1 cellular context compared by ENCODE assay signal in the genomic region with DNA sequence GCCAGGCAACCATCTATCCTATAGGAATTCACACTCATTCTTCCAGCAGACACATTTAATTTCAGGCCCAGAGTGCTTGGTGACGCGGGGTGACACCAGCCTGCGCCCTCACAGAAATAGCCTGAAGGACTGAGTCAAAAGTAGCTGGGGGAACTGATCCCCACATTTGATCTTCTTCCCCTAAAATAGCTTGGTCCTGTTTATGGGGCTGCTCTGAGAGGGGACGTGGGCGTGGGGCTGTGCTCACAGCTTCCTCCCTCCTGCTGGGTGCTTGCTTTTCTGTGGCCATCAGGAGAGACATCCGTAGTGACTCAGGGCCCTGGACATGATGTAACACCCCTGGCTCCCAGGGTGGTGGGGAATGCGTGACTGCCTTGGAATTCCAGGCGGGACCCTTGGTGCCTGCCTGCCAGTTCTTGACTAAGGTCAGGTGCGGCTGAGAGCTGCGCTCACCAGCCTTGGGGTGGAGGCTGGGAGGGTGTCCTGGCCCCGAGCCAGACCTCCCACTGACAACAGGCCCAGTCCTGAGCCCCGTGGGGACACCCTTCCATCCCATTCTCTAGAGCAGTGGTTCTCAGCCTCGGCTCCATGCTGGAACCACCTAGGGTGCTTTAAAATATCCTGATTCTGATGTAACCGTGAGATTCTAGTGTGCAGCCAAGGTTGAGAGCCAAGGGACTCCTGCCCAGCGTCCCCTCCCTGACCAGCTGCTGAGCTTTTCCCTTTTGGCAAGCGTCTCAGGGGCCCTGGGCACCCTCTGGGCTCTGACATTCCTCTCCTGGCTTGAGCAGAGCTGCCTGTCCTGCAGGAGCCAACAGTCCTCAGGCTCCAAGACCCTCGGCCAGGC.
TF ChIP-seq lines count a peak whose summit lies in the region.

No MANE protein-coding gene starts in this region.

TF ChIP-seq in HEK293, 187 proteins besides CTCF, POLR2A, EP300 and RAD21 (continued from another document and continues in another):
- TF ChIP-seq, protein P1, sequence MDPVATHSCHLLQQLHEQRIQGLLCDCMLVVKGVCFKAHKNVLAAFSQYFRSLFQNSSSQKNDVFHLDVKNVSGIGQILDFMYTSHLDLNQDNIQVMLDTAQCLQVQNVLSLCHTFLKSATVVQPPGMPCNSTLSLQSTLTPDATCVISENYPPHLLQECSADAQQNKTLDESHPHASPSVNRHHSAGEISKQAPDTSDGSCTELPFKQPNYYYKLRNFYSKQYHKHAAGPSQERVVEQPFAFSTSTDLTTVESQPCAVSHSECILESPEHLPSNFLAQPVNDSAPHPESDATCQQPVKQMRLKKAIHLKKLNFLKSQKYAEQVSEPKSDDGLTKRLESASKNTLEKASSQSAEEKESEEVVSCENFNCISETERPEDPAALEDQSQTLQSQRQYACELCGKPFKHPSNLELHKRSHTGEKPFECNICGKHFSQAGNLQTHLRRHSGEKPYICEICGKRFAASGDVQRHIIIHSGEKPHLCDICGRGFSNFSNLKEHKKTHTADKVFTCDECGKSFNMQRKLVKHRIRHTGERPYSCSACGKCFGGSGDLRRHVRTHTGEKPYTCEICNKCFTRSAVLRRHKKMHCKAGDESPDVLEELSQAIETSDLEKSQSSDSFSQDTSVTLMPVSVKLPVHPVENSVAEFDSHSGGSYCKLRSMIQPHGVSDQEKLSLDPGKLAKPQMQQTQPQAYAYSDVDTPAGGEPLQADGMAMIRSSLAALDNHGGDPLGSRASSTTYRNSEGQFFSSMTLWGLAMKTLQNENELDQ (tag by site-specific recombination; IDR thresholded peaks at IDR 0.05; ENCODE audit: low read depth), result no peak
- TF ChIP-seq, protein P2, sequence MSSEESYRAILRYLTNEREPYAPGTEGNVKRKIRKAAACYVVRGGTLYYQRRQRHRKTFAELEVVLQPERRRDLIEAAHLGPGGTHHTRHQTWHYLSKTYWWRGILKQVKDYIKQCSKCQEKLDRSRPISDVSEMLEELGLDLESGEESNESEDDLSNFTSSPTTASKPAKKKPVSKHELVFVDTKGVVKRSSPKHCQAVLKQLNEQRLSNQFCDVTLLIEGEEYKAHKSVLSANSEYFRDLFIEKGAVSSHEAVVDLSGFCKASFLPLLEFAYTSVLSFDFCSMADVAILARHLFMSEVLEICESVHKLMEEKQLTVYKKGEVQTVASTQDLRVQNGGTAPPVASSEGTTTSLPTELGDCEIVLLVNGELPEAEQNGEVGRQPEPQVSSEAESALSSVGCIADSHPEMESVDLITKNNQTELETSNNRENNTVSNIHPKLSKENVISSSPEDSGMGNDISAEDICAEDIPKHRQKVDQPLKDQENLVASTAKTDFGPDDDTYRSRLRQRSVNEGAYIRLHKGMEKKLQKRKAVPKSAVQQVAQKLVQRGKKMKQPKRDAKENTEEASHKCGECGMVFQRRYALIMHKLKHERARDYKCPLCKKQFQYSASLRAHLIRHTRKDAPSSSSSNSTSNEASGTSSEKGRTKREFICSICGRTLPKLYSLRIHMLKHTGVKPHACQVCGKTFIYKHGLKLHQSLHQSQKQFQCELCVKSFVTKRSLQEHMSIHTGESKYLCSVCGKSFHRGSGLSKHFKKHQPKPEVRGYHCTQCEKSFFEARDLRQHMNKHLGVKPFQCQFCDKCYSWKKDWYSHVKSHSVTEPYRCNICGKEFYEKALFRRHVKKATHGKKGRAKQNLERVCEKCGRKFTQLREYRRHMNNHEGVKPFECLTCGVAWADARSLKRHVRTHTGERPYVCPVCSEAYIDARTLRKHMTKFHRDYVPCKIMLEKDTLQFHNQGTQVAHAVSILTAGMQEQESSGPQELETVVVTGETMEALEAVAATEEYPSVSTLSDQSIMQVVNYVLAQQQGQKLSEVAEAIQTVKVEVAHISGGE (tag by site-specific recombination; conservative IDR thresholded peaks at IDR 0.05; ENCODE audit: low read depth), result 0 out of 2 replicates have a peak, but pooled peaks have one; percentile 23
- TF ChIP-seq ZNF341 (tag by site-specific recombination; IDR thresholded peaks at IDR 0.05; ENCODE audit: low read depth), result peak; percentile 88
- TF ChIP-seq ZBTB48 (tag by site-specific recombination; IDR thresholded peaks at IDR 0.05), result peak; percentile 78
- TF ChIP-seq ZNF10 (tag by site-specific recombination; IDR thresholded peaks at IDR 0.05), result 0 out of 2 replicates have a peak, but pooled peaks have one; percentile 45
- no peak for TF ChIP-seq ZNF16 (tag by site-specific recombination; IDR thresholded peaks at IDR 0.05; ENCODE audit: low read depth)
- no peak for TF ChIP-seq ZNF121 (tag by site-specific recombination; IDR thresholded peaks at IDR 0.05)
- TF ChIP-seq EGR2 (tag by site-specific recombination; IDR thresholded peaks at IDR 0.05; ENCODE audit: low read depth), result peak; percentile 69
- TF ChIP-seq ZNF169 (tag by site-specific recombination; IDR thresholded peaks at IDR 0.05), result no peak
- peak; percentile 97 for TF ChIP-seq ZNF629 (tag by site-specific recombination; IDR thresholded peaks at IDR 0.05)
- peak; percentile 92 for TF ChIP-seq ZFHX2 (tag by site-specific recombination; conservative IDR thresholded peaks at IDR 0.05)
- no peak for TF ChIP-seq ZNF658 (tag by site-specific recombination; IDR thresholded peaks at IDR 0.05)
- TF ChIP-seq ZNF24 (tag by site-specific recombination; IDR thresholded peaks at IDR 0.05), result peak; percentile 94
- TF ChIP-seq, protein P3, sequence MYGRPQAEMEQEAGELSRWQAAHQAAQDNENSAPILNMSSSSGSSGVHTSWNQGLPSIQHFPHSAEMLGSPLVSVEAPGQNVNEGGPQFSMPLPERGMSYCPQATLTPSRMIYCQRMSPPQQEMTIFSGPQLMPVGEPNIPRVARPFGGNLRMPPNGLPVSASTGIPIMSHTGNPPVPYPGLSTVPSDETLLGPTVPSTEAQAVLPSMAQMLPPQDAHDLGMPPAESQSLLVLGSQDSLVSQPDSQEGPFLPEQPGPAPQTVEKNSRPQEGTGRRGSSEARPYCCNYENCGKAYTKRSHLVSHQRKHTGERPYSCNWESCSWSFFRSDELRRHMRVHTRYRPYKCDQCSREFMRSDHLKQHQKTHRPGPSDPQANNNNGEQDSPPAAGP (tag by site-specific recombination; IDR thresholded peaks at IDR 0.05), result peak; percentile 99
- TF ChIP-seq SP7 (tag by site-specific recombination; IDR thresholded peaks at IDR 0.05), result peak; percentile 99
- 0 out of 2 replicates have a peak, but pooled peaks have one; percentile 18 for TF ChIP-seq ZNF223 (tag by site-specific recombination; IDR thresholded peaks at IDR 0.05)
- 0 out of 2 replicates have a peak, but pooled peaks have one; percentile 23 for TF ChIP-seq ZNF623 (tag by site-specific recombination; IDR thresholded peaks at IDR 0.05)
- TF ChIP-seq ZNF621 (tag by site-specific recombination; IDR thresholded peaks at IDR 0.05), result no peak
- TF ChIP-seq MZF1 (tag by site-specific recombination; IDR thresholded peaks at IDR 0.05; ENCODE audit: borderline replicate concordance), result peak; percentile 46; the same call in 1 of the 2 replicates
- TF ChIP-seq ZNF600 (tag by site-specific recombination; IDR thresholded peaks at IDR 0.05), result peak; percentile 95
- TF ChIP-seq ZNF292 (tag by site-specific recombination; IDR thresholded peaks at IDR 0.05; ENCODE audit: borderline replicate concordance, low read depth), result no peak
- TF ChIP-seq, protein P4, sequence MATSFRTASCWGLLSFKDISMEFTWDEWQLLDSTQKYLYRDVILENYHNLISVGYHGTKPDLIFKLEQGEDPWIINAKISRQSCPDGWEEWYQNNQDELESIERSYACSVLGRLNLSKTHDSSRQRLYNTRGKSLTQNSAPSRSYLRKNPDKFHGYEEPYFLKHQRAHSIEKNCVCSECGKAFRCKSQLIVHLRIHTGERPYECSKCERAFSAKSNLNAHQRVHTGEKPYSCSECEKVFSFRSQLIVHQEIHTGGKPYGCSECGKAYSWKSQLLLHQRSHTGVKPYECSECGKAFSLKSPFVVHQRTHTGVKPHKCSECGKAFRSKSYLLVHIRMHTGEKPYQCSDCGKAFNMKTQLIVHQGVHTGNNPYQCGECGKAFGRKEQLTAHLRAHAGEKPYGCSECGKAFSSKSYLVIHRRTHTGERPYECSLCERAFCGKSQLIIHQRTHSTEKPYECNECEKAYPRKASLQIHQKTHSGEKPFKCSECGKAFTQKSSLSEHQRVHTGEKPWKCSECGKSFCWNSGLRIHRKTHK (tag by site-specific recombination; IDR thresholded peaks at IDR 0.05), result no peak
- TF ChIP-seq ZNF768 (tag by site-specific recombination; IDR thresholded peaks at IDR 0.05), result no peak
- TF ChIP-seq ZNF404 (tag by site-specific recombination; IDR thresholded peaks at IDR 0.05), result no peak
- TF ChIP-seq, protein P5, sequence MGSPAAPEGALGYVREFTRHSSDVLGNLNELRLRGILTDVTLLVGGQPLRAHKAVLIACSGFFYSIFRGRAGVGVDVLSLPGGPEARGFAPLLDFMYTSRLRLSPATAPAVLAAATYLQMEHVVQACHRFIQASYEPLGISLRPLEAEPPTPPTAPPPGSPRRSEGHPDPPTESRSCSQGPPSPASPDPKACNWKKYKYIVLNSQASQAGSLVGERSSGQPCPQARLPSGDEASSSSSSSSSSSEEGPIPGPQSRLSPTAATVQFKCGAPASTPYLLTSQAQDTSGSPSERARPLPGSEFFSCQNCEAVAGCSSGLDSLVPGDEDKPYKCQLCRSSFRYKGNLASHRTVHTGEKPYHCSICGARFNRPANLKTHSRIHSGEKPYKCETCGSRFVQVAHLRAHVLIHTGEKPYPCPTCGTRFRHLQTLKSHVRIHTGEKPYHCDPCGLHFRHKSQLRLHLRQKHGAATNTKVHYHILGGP (tag by site-specific recombination; IDR thresholded peaks at IDR 0.05), result no peak
- TF ChIP-seq, protein P6, sequence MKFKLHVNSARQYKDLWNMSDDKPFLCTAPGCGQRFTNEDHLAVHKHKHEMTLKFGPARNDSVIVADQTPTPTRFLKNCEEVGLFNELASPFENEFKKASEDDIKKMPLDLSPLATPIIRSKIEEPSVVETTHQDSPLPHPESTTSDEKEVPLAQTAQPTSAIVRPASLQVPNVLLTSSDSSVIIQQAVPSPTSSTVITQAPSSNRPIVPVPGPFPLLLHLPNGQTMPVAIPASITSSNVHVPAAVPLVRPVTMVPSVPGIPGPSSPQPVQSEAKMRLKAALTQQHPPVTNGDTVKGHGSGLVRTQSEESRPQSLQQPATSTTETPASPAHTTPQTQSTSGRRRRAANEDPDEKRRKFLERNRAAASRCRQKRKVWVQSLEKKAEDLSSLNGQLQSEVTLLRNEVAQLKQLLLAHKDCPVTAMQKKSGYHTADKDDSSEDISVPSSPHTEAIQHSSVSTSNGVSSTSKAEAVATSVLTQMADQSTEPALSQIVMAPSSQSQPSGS (tag by site-specific recombination; IDR thresholded peaks at IDR 0.05; ENCODE audit: low read depth), result peak; percentile 74
- peak; percentile 67; the same call in 1 of the 2 replicates for TF ChIP-seq ZNF501 (tag by site-specific recombination; IDR thresholded peaks at IDR 0.05)
- peak; percentile 90 for TF ChIP-seq ZNF423 (tag by site-specific recombination; IDR thresholded peaks at IDR 0.05)
- TF ChIP-seq ZNF585B (tag by site-specific recombination; IDR thresholded peaks at IDR 0.05), result no peak
- peak; percentile 74 for TF ChIP-seq FEZF1 (tag by site-specific recombination; IDR thresholded peaks at IDR 0.05)
- peak; percentile 36 for TF ChIP-seq SP2 (tag by site-specific recombination; IDR thresholded peaks at IDR 0.05)
- TF ChIP-seq ZNF394 (tag by site-specific recombination; IDR thresholded peaks at IDR 0.05; ENCODE audit: borderline replicate concordance), result peak; percentile 76; the same call in 1 of the 2 replicates
- no peak for TF ChIP-seq ZBTB1 (tag by site-specific recombination; IDR thresholded peaks at IDR 0.05)
- TF ChIP-seq ZSCAN30 (tag by site-specific recombination; IDR thresholded peaks at IDR 0.05), result peak; percentile 94
- peak; percentile 88 for TF ChIP-seq ZBTB21 (tag by site-specific recombination; IDR thresholded peaks at IDR 0.05)
- TF ChIP-seq, protein P7, sequence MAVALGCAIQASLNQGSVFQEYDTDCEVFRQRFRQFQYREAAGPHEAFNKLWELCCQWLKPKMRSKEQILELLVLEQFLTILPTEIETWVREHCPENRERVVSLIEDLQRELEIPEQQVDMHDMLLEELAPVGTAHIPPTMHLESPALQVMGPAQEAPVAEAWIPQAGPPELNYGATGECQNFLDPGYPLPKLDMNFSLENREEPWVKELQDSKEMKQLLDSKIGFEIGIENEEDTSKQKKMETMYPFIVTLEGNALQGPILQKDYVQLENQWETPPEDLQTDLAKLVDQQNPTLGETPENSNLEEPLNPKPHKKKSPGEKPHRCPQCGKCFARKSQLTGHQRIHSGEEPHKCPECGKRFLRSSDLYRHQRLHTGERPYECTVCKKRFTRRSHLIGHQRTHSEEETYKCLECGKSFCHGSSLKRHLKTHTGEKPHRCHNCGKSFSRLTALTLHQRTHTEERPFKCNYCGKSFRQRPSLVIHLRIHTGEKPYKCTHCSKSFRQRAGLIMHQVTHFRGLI (tag by site-specific recombination; IDR thresholded peaks at IDR 0.05), result peak; percentile 18; the same call in 1 of the 2 replicates
- TF ChIP-seq, protein P8, sequence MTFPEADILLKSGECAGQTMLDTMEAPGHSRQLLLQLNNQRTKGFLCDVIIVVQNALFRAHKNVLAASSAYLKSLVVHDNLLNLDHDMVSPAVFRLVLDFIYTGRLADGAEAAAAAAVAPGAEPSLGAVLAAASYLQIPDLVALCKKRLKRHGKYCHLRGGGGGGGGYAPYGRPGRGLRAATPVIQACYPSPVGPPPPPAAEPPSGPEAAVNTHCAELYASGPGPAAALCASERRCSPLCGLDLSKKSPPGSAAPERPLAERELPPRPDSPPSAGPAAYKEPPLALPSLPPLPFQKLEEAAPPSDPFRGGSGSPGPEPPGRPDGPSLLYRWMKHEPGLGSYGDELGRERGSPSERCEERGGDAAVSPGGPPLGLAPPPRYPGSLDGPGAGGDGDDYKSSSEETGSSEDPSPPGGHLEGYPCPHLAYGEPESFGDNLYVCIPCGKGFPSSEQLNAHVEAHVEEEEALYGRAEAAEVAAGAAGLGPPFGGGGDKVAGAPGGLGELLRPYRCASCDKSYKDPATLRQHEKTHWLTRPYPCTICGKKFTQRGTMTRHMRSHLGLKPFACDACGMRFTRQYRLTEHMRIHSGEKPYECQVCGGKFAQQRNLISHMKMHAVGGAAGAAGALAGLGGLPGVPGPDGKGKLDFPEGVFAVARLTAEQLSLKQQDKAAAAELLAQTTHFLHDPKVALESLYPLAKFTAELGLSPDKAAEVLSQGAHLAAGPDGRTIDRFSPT (tag by site-specific recombination; IDR thresholded peaks at IDR 0.05), result peak; percentile 99
- TF ChIP-seq KLF9 (tag by site-specific recombination; IDR thresholded peaks at IDR 0.05; ENCODE audit: low read depth), result peak; percentile 83
- TF ChIP-seq, protein P9, sequence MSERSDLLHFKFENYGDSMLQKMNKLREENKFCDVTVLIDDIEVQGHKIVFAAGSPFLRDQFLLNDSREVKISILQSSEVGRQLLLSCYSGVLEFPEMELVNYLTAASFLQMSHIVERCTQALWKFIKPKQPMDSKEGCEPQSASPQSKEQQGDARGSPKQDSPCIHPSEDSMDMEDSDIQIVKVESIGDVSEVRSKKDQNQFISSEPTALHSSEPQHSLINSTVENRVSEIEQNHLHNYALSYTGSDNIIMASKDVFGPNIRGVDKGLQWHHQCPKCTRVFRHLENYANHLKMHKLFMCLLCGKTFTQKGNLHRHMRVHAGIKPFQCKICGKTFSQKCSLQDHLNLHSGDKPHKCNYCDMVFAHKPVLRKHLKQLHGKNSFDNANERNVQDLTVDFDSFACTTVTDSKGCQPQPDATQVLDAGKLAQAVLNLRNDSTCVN (tag by site-specific recombination; optimal IDR thresholded peaks at IDR 0.05), result peak; percentile 31
- no peak for TF ChIP-seq ZNF274 (IDR thresholded peaks at IDR 0.05; ENCODE audit: low read length)
- TF ChIP-seq ZNF274 (tag by site-specific recombination; IDR thresholded peaks at IDR 0.05; ENCODE audit: borderline replicate concordance), result no peak
- TF ChIP-seq GLIS1 (tag by site-specific recombination; IDR thresholded peaks at IDR 0.05), result peak; percentile 100
- no peak for TF ChIP-seq ZNF830 (tag by site-specific recombination; IDR thresholded peaks at IDR 0.05; ENCODE audit: low read depth)
- TF ChIP-seq IKZF3 (tag by site-specific recombination; IDR thresholded peaks at IDR 0.05), result peak; percentile 96
